In the genomic region with DNA sequence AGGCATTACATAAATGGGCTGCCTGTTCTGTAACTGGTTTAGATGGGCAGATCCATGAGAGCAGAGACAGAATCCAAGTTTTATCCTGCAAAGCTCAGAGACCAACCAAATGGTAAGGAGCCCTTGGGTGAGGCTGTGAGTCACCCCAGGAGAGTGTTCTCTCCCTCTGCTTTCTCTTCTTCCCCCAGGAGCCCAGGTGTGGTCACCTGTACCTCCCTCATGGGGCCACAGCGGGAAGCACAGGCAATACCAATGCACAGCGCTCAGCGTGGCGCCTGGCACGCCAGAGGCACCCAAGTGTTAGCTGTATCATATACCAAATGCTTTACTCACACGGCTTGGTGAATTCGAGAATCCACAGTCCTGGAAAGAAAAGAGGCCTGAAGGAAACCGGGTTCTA, we compare ENCODE assay signal across 20 cellular contexts. TPM values are rescaled to one million over a fixed set of nuclear protein-coding genes. Genes with fewer than 3 reads are reported as not detected.
DNase-seq lines count a peak whose midpoint lies in the region; ATAC-seq, FAIRE-seq and TF ChIP-seq lines count a peak whose summit lies in the region.
"Had no signal": no experiment of that assay in that cellular context is flagged by ENCODE, and none has a peak within 500 bp of the region (broad histone marks: within the 10 kb centered on the region; RNA-seq: fewer than 3 reads in every experiment).

No MANE protein-coding gene starts in this region.

- BruUV-seq in K562 (replicated peaks; lab: Mats Ljungman, UMichigan) = no TSS peak

- no peaks in the 10 kb centered on the region for H3K27me3 Mint-ChIP-seq in mesothelial cell of epicardium (ENCODE audit: low read depth)
- H3K27me3 Mint-ChIP-seq in activated naive CD8-positive, alpha-beta T cell treated with anti-CD3 and anti-CD28 coated beads, Interleukin-2, amount 50 U/mL, for 24 hours = no peaks in the 10 kb centered on the region
- H3K27me3 Mint-ChIP-seq: activated CD8-positive, alpha-beta T cell treated with anti-CD3 and anti-CD28 coated beads for 36 hours had no signal

- in situ Hi-C loops in K562 (cut with MboI) = no loop called here

- FAIRE-seq in K562 (lab: Jason Lieb, UNC) = no peak
- no peak for FAIRE-seq in kidney (lab: Jason Lieb, UNC)
- FAIRE-seq: frontal cortex had no signal

- TF ChIP-seq RAD21 in Ishikawa (IDR thresholded peaks at IDR 0.05; ENCODE audit: low read depth) (peak; percentile 49), K562 (CRISPR knock-in tag; conservative IDR thresholded peaks at IDR 0.05 in 1 of 2, IDR thresholded peaks at IDR 0.05 in 1 of 2) (no peak)

- H3K4me3 ChIP-seq in K562 = no peak overlapping the region
- no peak overlapping the region for H3K4me3 ChIP-seq in kidney (ENCODE audit: low read length in 2 of 2)
- H3K4me3 ChIP-seq in suprapubic skin = no peak overlapping the region
- H3K4me3 ChIP-seq: lung, neural progenitor cell, right lobe of liver, thoracic aorta had no signal

- peak; percentile 97 for TF ChIP-seq EP300 in Ishikawa (IDR thresholded peaks at IDR 0.05; ENCODE audit: borderline replicate concordance)
- TF ChIP-seq EP300 in K562 (IDR thresholded peaks at IDR 0.05; ENCODE audit: low read length) = no peak
- TF ChIP-seq EP300 in suprapubic skin (IDR thresholded peaks at IDR 0.05) = no peak

- H3K27me3 ChIP-seq in K562 (ENCODE audit: control insufficient read depth in 2 of 2, insufficient read depth in 2 of 2, low read length in 2 of 2) (no peaks in the 10 kb centered on the region), suprapubic skin (no peaks in the 10 kb centered on the region)
- H3K27me3 ChIP-seq: neural progenitor cell, right lobe of liver had no signal

- peaks cover 96% of the 10 kb centered on the region for H3K79me2 ChIP-seq in K562 (ENCODE audit: control insufficient read depth, insufficient read depth, low read length)

- H3K36me3 ChIP-seq in K562 (ENCODE audit: control insufficient read depth, insufficient read depth, low read length) (peaks cover 23% of the 10 kb centered on the region; the same call in 2 of the 3 replicates), kidney (ENCODE audit: control insufficient read depth in 1 of 2, insufficient read depth in 2 of 2, low read length in 2 of 2) (peaks cover 0 to 4% of the 10 kb centered on the region in 2 donors), suprapubic skin (no peaks in the 10 kb centered on the region)
- H3K36me3 ChIP-seq: neural progenitor cell, right lobe of liver, thoracic aorta had no signal

- peaks cover 35% of the 10 kb centered on the region for H3K4me1 Mint-ChIP-seq in mesothelial cell of epicardium
- H3K4me1 Mint-ChIP-seq in activated naive CD8-positive, alpha-beta T cell treated with anti-CD3 and anti-CD28 coated beads, Interleukin-2, amount 50 U/mL, for 24 hours = no peaks in the 10 kb centered on the region
- H3K4me1 Mint-ChIP-seq: CD4-positive, CD25-positive, alpha-beta regulatory T cell had no signal

- peaks cover 5% of the 10 kb centered on the region for H3K9me1 ChIP-seq in K562 (ENCODE audit: control insufficient read depth, insufficient read depth, low read length)

- peaks cover 11% of the 10 kb centered on the region for H3K36me3 Mint-ChIP-seq in mesothelial cell of epicardium
- H3K36me3 Mint-ChIP-seq in activated naive CD8-positive, alpha-beta T cell treated with anti-CD3 and anti-CD28 coated beads, Interleukin-2, amount 50 U/mL, for 24 hours (ENCODE audit: low read depth) = no peaks in the 10 kb centered on the region
- H3K36me3 Mint-ChIP-seq: CD4-positive, CD25-positive, alpha-beta regulatory T cell had no signal

- H2AFZ ChIP-seq in K562 (ENCODE audit: low read depth, low read length) = no peak overlapping the region
- H2AFZ ChIP-seq: neural progenitor cell had no signal

- peaks cover 34% of the 10 kb centered on the region for H4K20me1 ChIP-seq in K562 (replicated peaks; ENCODE audit: control insufficient read depth, insufficient read depth, low read length)

- DNase-seq in K562 (ENCODE audit: extremely low read depth in 1 of 4, low spot score in 3 of 4) (no peak), kidney (no peak), suprapubic skin (ENCODE audit: low spot score in 2 of 2) (peak in 1 of 2 donors; percentile 34), globus pallidus (ENCODE audit: low spot score) (no peak), mesothelial cell of epicardium (ENCODE audit: low spot score in 2 of 2, unreplicated experiment in 2 of 2) (no peak)
- no peak for DNase-seq in activated naive CD8-positive, alpha-beta T cell treated with anti-CD3 and anti-CD28 coated beads, Interleukin-2, amount 50 U/mL, for 24 hours
- DNase-seq: activated CD8-positive, alpha-beta T cell treated with anti-CD3 and anti-CD28 coated beads for 36 hours; amniotic stem cell; CD4-positive, CD25-positive, alpha-beta regulatory T cell; DND-41; NCI-H1092 treated with DMSO at 0.1 percent for 48 hours; NCI-H2171 treated with DMSO at 0.1 percent for 48 hours; right lobe of liver; WERI-Rb-1 had no signal

- 81% methylated on average over 7 of the region's 8 CpGs for WGBS in K562 (ENCODE audit: insufficient coverage, low coverage, missing lambda C conversion rate)
- WGBS in suprapubic skin = 96% methylated on average over 8 of the region's 8 CpGs

- no peak for ATAC-seq in K562
- no peak for ATAC-seq in activated naive CD8-positive, alpha-beta T cell treated with anti-CD3 and anti-CD28 coated beads, Interleukin-2, amount 50 U/mL, for 24 hours
- ATAC-seq: activated CD8-positive, alpha-beta T cell treated with anti-CD3 and anti-CD28 coated beads for 36 hours; Right ventricle myocardium inferior had no signal

- TF ChIP-seq CTCF in K562 (IDR thresholded peaks at IDR 0.05 in 2 of 3, conservative IDR thresholded peaks at IDR 0.05 in 1 of 3; ENCODE audit: insufficient read depth in 2 of 3, low read depth in 1 of 3, low read length in 3 of 3) (no peak), kidney (IDR thresholded peaks at IDR 0.05; ENCODE audit: borderline replicate concordance, extremely low read depth, insufficient read depth) (no peak), suprapubic skin (IDR thresholded peaks at IDR 0.05) (no peak), mesothelial cell of epicardium (IDR thresholded peaks at IDR 0.05; ENCODE audit: unreplicated experiment) (no peak)

- H3K4me1 ChIP-seq in K562 (replicated peaks in 1 of 2; ENCODE audit: control insufficient read depth in 2 of 2, insufficient read depth in 2 of 2, low read length in 2 of 2) (peaks cover 7 to 22% of the 10 kb centered on the region in 2 experiments; a peak in 3 of 5 replicates), kidney (ENCODE audit: control insufficient read depth in 1 of 2, insufficient read depth in 1 of 2, low read depth in 1 of 2, low read length in 2 of 2) (peaks cover 57 to 58% of the 10 kb centered on the region in 2 donors), suprapubic skin (peaks cover 76% of the 10 kb centered on the region)
- H3K4me1 ChIP-seq: right lobe of liver had no signal

- no peak overlapping the region for H3K27ac ChIP-seq in K562 (ENCODE audit: extremely low read depth, low read depth, low read length)
- peak overlapping the region; percentile 51 to 65 for H3K27ac ChIP-seq in kidney (ENCODE audit: low read depth in 2 of 2, low read length in 2 of 2)
- peak overlapping the region; percentile 12 for H3K27ac ChIP-seq in suprapubic skin
- H3K27ac ChIP-seq: neural progenitor cell, thoracic aorta, WERI-Rb-1 had no signal

- H3K27ac Mint-ChIP-seq in mesothelial cell of epicardium = no peak overlapping the region
- no peak overlapping the region for H3K27ac Mint-ChIP-seq in activated naive CD8-positive, alpha-beta T cell treated with anti-CD3 and anti-CD28 coated beads, Interleukin-2, amount 50 U/mL, for 24 hours
- H3K27ac Mint-ChIP-seq: activated CD8-positive, alpha-beta T cell treated with anti-CD3 and anti-CD28 coated beads for 36 hours; CD4-positive, CD25-positive, alpha-beta regulatory T cell; neural progenitor cell had no signal

- H3K9me3 ChIP-seq in K562 (replicated peaks; ENCODE audit: control insufficient read depth, insufficient read depth, low read depth, low read length) = no peaks in the 10 kb centered on the region
- no peaks in the 10 kb centered on the region for H3K9me3 ChIP-seq in kidney (ENCODE audit: control insufficient read depth in 1 of 2, low read length in 2 of 2)
- no peaks in the 10 kb centered on the region for H3K9me3 ChIP-seq in suprapubic skin
- H3K9me3 ChIP-seq: right lobe of liver, thoracic aorta had no signal

- CTCF ChIA-PET in K562 (lab: Yijun Ruan, JAX; ENCODE audit: low intra/inter-chr PET ratio) = no interaction called here

- intact Hi-C loops in K562 (cut with micrococcal nuclease) = no loop called here
- intact Hi-C loops in kidney (cut with DNase I) = no loop called here

- no peaks in the 10 kb centered on the region for H3K9me3 Mint-ChIP-seq in mesothelial cell of epicardium
- H3K9me3 Mint-ChIP-seq in activated naive CD8-positive, alpha-beta T cell treated with anti-CD3 and anti-CD28 coated beads, Interleukin-2, amount 50 U/mL, for 24 hours = no peaks in the 10 kb centered on the region
- H3K9me3 Mint-ChIP-seq: activated CD8-positive, alpha-beta T cell treated with anti-CD3 and anti-CD28 coated beads for 36 hours; neural progenitor cell had no signal

- peak overlapping the region; percentile 3; the same call in 1 of the 2 replicates for H3K4me2 ChIP-seq in K562 (ENCODE audit: insufficient read depth, low read length)
- H3K4me2 ChIP-seq: neural progenitor cell had no signal

- TF ChIP-seq POLR2A in K562 (conservative IDR thresholded peaks at IDR 0.05) (no peak), suprapubic skin (IDR thresholded peaks at IDR 0.05) (no peak)

- POLR2A ChIA-PET in K562 (lab: Yijun Ruan, JAX) = interaction anchor here (1.0 kb wide), 1 partner anchor 73 kb away, joined by 3 read pairs; no protein-coding TSS in a partner anchor

- no peak overlapping the region for H3K4me3 Mint-ChIP-seq in mesothelial cell of epicardium
- H3K4me3 Mint-ChIP-seq in activated naive CD8-positive, alpha-beta T cell treated with anti-CD3 and anti-CD28 coated beads, Interleukin-2, amount 50 U/mL, for 24 hours = no peak overlapping the region
- H3K4me3 Mint-ChIP-seq: activated CD8-positive, alpha-beta T cell treated with anti-CD3 and anti-CD28 coated beads for 36 hours; CD4-positive, CD25-positive, alpha-beta regulatory T cell; neural progenitor cell had no signal

- H3K9ac ChIP-seq in K562 (ENCODE audit: insufficient read depth in 1 of 2, low read depth in 2 of 2, low read length in 2 of 2) (peak overlapping the region in 1 of 2 experiments; percentile 35; a peak in 1 of 4 replicates), kidney (ENCODE audit: low read length in 2 of 2) (peak overlapping the region in 1 of 2 donors; percentile 14)
- H3K9ac ChIP-seq: neural progenitor cell had no signal

RNA-seq across cellular contexts. Expression of gene CTBP2, which starts 39.4 kb away (rescaled TPM):
- total RNA-seq in K562 (2011; cell fraction: chromatin; rRNA removed; ENCODE audit: low replicate concordance) = 15.3 and 51.2 TPM in 2 replicates
- 15.2 and 21.3 TPM in 2 replicates for total RNA-seq in K562 (2011; cell fraction: nucleolus; rRNA removed)
- 17.3 and 22.5 TPM in 2 replicates for total RNA-seq in K562 (2011; cell fraction: nucleoplasm; rRNA removed)
- 6.0 and 7.2 TPM in 2 replicates for total RNA-seq in K562 (2014; rRNA removed)
- 8.0 and 8.3 TPM in 2 replicates for total RNA-seq in K562 (2014; rRNA removed; fragmentation: Illumina TruSeq; extraction: Trizol)
- 6.9 and 7.2 TPM in 2 replicates for total RNA-seq in K562 (2015; rRNA removed; fragmentation: Illumina TruSeq; extraction: Trizol)
- total RNA-seq in K562 (2021) = 6.5 and 8.8 TPM in 2 replicates
- polyA plus RNA-seq in K562 (2011; rRNA removed) = 1.3 and 1.8 TPM in 2 replicates
- polyA plus RNA-seq in K562 (2011; cell fraction: cytosol; rRNA removed) = 0.41 and 1.2 TPM in 2 replicates
- 1.1 and 1.4 TPM in 2 replicates for polyA plus RNA-seq in K562 (2011; cell fraction: nucleus; rRNA removed)
- 2.5 and 2.7 TPM in 2 replicates for polyA plus RNA-seq in K562 (2012)
- 2.0 and 3.2 TPM in 2 replicates for polyA plus RNA-seq in K562 (2014; fragmentation: Illumina TruSeq; extraction: Trizol)
- polyA plus RNA-seq in K562 (2014; fragmentation: Nextera tagmentation; extraction: Ambion mirVana) = 1 to 10 TPM; 1.5 to 1.9 TPM
- 5.1 and 5.6 TPM in 2 replicates for polyA plus RNA-seq in K562 (2014; rRNA removed)
- polyA minus RNA-seq in K562 (2011; rRNA and poly(A)+ RNA removed) = 14.4 and 22.5 TPM in 2 replicates
- polyA minus RNA-seq in K562 (2011; cell fraction: cytosol; rRNA and poly(A)+ RNA removed) = 9.6 and 12.3 TPM in 2 replicates
- 11.4 and 17.2 TPM in 2 replicates for polyA minus RNA-seq in K562 (2011; cell fraction: nucleus; rRNA and poly(A)+ RNA removed)
- total RNA-seq in kidney = 111 TPM
- polyA plus RNA-seq in kidney (ENCODE audit: insufficient read depth, low read depth, low replicate concordance) = 33.1 TPM
- 10 to 100 TPM; 19.7 to 45.7 (median 29.4) TPM for total RNA-seq in suprapubic skin
- 115 to 122 TPM (median 121 TPM) in 3 replicates for total RNA-seq in mesothelial cell of epicardium
